Comparison of ENCODE assay signal across 10 cellular contexts in the genomic region with DNA sequence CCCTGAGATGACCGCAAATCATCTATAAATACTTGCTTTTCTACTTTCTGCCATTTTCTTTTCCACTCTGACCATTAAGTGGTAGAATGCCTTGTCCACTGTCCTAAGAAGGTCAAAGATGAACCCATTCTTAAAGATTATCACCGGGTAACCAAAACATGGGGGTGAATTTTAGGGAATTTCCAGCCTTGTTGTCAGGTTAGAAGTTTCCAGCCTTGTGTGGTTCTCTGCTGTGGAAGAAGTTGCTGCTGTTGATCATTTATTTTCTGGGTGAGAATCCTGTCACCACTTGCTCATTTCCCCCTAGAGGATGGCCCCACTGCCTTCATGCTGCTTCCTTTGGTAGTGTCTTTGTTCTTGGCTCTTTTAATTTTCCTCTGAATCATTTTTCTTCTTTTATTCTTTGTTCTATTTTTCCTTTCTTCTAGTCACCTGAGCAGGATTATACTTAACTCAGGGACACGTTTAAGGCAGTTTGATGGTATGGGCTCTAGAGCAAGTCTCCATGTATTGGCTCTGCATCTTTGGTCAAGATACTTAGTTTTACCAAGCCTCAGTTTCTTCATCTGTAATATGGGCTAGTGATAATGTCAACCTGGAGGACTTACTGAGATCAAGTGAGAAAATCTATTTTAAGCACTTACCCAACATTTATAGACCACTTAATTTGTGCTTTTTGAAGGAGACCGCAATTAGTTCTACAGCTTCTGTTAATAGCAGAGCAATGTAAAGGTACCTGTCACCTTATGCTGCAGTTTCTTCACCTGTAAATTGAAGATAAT.
DNase-seq lines count a peak whose midpoint lies in the region; ATAC-seq, FAIRE-seq and TF ChIP-seq lines count a peak whose summit lies in the region.
"Had no signal": no experiment of that assay in that cellular context is flagged by ENCODE, and none has a peak within 500 bp of the region (broad histone marks: within the 10 kb centered on the region; RNA-seq: fewer than 3 reads in every experiment).

No MANE protein-coding gene starts in this region.

- H3K9me3 Mint-ChIP-seq in activated CD4-positive, alpha-beta T cell treated with anti-CD3 and anti-CD28 coated beads for 36 hours (ENCODE audit: low read depth), result no peaks in the 10 kb centered on the region

- H3K9ac ChIP-seq in iPS-20b (ENCODE audit: low read depth, low read length), result no peak overlapping the region

- H3K27ac Mint-ChIP-seq in activated CD4-positive, alpha-beta T cell treated with anti-CD3 and anti-CD28 coated beads for 36 hours, result peak overlapping the region; percentile 18

- no peak overlapping the region for H3K4me3 Mint-ChIP-seq in activated CD4-positive, alpha-beta T cell treated with anti-CD3 and anti-CD28 coated beads for 36 hours

- POLR2A ChIA-PET in activated CD4-positive, alpha-beta T cell treated with anti-CD3 and anti-CD28 coated beads for 36 hours (lab: Charles Lee), result no interaction called here

- H3K36me3 Mint-ChIP-seq in activated CD4-positive, alpha-beta T cell treated with anti-CD3 and anti-CD28 coated beads for 36 hours (ENCODE audit: low read depth), result peaks cover 6% of the 10 kb centered on the region

- H3K36me3 ChIP-seq in iPS-20b (ENCODE audit: insufficient read depth, low read depth, low read length), result no peaks in the 10 kb centered on the region
- H3K36me3 ChIP-seq in breast epithelium, result no peaks in the 10 kb centered on the region

- H3K27me3 ChIP-seq in iPS-20b (ENCODE audit: insufficient read depth, low read length), result no peaks in the 10 kb centered on the region
- H3K27me3 ChIP-seq in breast epithelium, result no peaks in the 10 kb centered on the region

- H3K27ac ChIP-seq in iPS-20b (ENCODE audit: low read length) (peak overlapping the region; percentile 76), breast epithelium (no peak overlapping the region)

- H3K27me3 Mint-ChIP-seq in activated CD4-positive, alpha-beta T cell treated with anti-CD3 and anti-CD28 coated beads for 36 hours, result no peaks in the 10 kb centered on the region

- FAIRE-seq in GM12891 (lab: Jason Lieb, UNC), result no peak
- FAIRE-seq: A204.1 had no signal

- H3K9me3 ChIP-seq in iPS-20b (ENCODE audit: insufficient read depth, low read depth, low read length) (no peaks in the 10 kb centered on the region), breast epithelium (no peaks in the 10 kb centered on the region)

- intact Hi-C loops in activated CD4-positive, alpha-beta T cell treated with anti-CD3 and anti-CD28 coated beads for 36 hours (cut with DNase I, micrococcal nuclease), result no loop called here
- intact Hi-C loops in breast epithelium (cut with DNase I; ENCODE audit: low total_unique reads), result no loop called here

- peak; percentile 31 for ATAC-seq in activated CD4-positive, alpha-beta T cell treated with anti-CD3 and anti-CD28 coated beads for 36 hours
- ATAC-seq in GM19025 (IDR thresholded peaks at IDR 0.05; ENCODE audit: low read depth, unreplicated experiment) (peak; percentile 69), HG03460 (IDR thresholded peaks at IDR 0.05; ENCODE audit: unreplicated experiment) (peak; percentile 40), GM19351 (IDR thresholded peaks at IDR 0.05; ENCODE audit: unreplicated experiment) (no peak)

- no peak for TF ChIP-seq CTCF in breast epithelium (IDR thresholded peaks at IDR 0.05)

- no peak for DNase-seq in activated CD4-positive, alpha-beta T cell treated with anti-CD3 and anti-CD28 coated beads for 36 hours
- DNase-seq in activated CD4-positive, alpha-beta T cell treated with anti-CD3 and anti-CD28 coated beads, Interleukin-2, amount 50 U/mL, for 4 hours, result no peak
- DNase-seq in GM12891 (ENCODE audit: insufficient read length, low spot score), result no peak
- DNase-seq in breast epithelium (ENCODE audit: low spot score in 2 of 2), result no peak

- no peak for TF ChIP-seq POLR2A in GM12891 (IDR thresholded peaks at IDR 0.05; ENCODE audit: low read depth, low read length)
- no peak for TF ChIP-seq POLR2A in breast epithelium (IDR thresholded peaks at IDR 0.05)

- H3K4me3 ChIP-seq in iPS-20b (ENCODE audit: low read length) (no peak overlapping the region), breast epithelium (no peak overlapping the region)
- H3K4me3 ChIP-seq: smooth muscle cell had no signal

- peaks cover 44% of the 10 kb centered on the region for H3K4me1 Mint-ChIP-seq in activated CD4-positive, alpha-beta T cell treated with anti-CD3 and anti-CD28 coated beads for 36 hours

- CTCF ChIA-PET in activated CD4-positive, alpha-beta T cell treated with anti-CD3 and anti-CD28 coated beads for 36 hours (lab: Charles Lee), result interaction anchor here (0.8 kb wide), 1 partner anchor 132 kb away, joined by 4 read pairs; no protein-coding TSS in a partner anchor

- H3K4me1 ChIP-seq in iPS-20b (ENCODE audit: insufficient read depth, low read length) (peaks cover 18% of the 10 kb centered on the region; the same call in 1 of the 2 replicates), breast epithelium (no peaks in the 10 kb centered on the region)

TF ChIP-seq in GM12891, 5 proteins besides CTCF, POLR2A, EP300 and RAD21:
- TF ChIP-seq PAX5 (IDR thresholded peaks at IDR 0.05; ENCODE audit: insufficient read depth, low read length, severe bottlenecking), result no peak
- TF ChIP-seq SPI1 (IDR thresholded peaks at IDR 0.05; ENCODE audit: low read depth, low read length), result no peak
- TF ChIP-seq POU2F2 (IDR thresholded peaks at IDR 0.05; ENCODE audit: low read depth, low read length), result no peak
- no peak for TF ChIP-seq TAF1 (IDR thresholded peaks at IDR 0.05; ENCODE audit: low read depth, low read length)
